13 cellular contexts compared by ENCODE assay signal in the genomic region with DNA sequence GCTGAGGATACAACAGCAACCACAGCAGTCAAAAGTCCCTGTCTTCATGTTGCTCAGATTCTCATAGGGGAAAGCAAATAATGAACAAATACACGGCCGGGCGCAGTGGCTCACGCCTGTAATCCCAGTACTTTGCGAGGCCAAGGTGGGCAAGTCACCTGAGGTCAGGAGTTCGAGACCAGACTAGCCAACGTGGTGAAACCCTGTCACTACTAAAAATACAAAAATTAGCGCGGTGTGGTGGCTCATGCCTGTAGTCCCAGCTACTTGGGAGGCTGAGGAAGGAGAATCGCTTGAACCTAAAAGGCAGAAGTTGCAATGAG. TPM values are rescaled to one million over a fixed set of nuclear protein-coding genes. Genes with fewer than 3 reads are reported as not detected.
DNase-seq lines count a peak whose midpoint lies in the region; ATAC-seq and TF ChIP-seq lines count a peak whose summit lies in the region.
"Not testable (repeated sequence)": the region's sequence is repeated elsewhere in the genome, so short reads cannot be mapped to it uniquely, and the experiment has no call there.
"Had no signal": no experiment of that assay in that cellular context is flagged by ENCODE, and none has a peak within 500 bp of the region (broad histone marks: within the 10 kb centered on the region; RNA-seq: fewer than 3 reads in every experiment).

No MANE protein-coding gene starts in this region.

- not testable (repeated sequence) for H3K27me3 ChIP-seq in AG04450 (ENCODE audit: control insufficient read depth, insufficient read depth, low read length); ectodermal cell (ENCODE audit: control insufficient read depth, insufficient read depth, low read length, poor library complexity, severe bottlenecking); iPS-20b (ENCODE audit: insufficient read depth, low read length); neuron (ENCODE audit: insufficient read depth, low read length)

- not testable (repeated sequence) for H3K36me3 Mint-ChIP-seq in HFFc6 (ENCODE audit: low read depth); activated T-helper 17 cell treated with anti-CD3 and anti-CD28 coated beads, Interleukin-2, amount 50 U/mL, for 72 hours (ENCODE audit: low read depth)

- H3K9me3 Mint-ChIP-seq in HFFc6; activated T-helper 17 cell treated with anti-CD3 and anti-CD28 coated beads, Interleukin-2, amount 50 U/mL, for 72 hours; stimulated activated naive CD8-positive, alpha-beta T cell treated with anti-CD3 and anti-CD28 coated beads, Interleukin-15, amount 100 ng/mL, for 72 hours: not testable (repeated sequence)

- not testable (repeated sequence) for H3K27ac ChIP-seq in AG04450 (ENCODE audit: low read depth, low read length); SK-N-MC; ectodermal cell (ENCODE audit: insufficient read depth, low read depth, low read length, poor library complexity, severe bottlenecking); iPS-20b (ENCODE audit: low read length)

- not testable (repeated sequence) for TF ChIP-seq CTCF in AG04450 (IDR thresholded peaks at IDR 0.05; ENCODE audit: low read depth, low read length); HFFc6 (IDR thresholded peaks at IDR 0.05)

- not testable (repeated sequence) for H3K9me3 ChIP-seq in AG04450 (ENCODE audit: control insufficient read depth, insufficient read depth, low read length); SK-N-MC (ENCODE audit: low read depth, low read length); ectodermal cell (ENCODE audit: control insufficient read depth, low read length); iPS-20b (ENCODE audit: insufficient read depth, low read depth, low read length); neuron (ENCODE audit: low read length)

- not testable (repeated sequence) for H3K36me3 ChIP-seq in SK-N-MC (ENCODE audit: insufficient read depth, low read length); ectodermal cell (ENCODE audit: control insufficient read depth, insufficient read depth, low read length); iPS-20b (ENCODE audit: insufficient read depth, low read depth, low read length); neuron (ENCODE audit: insufficient read depth, low read length)

- 60 to 63% methylated on average over 9 to 10 of the region's 10 CpGs for WGBS in ectodermal cell, 2 experiments

- peak overlapping the region; percentile 77 for H3K4me3 Mint-ChIP-seq in HFFc6
- peak overlapping the region; percentile 87 for H3K4me3 Mint-ChIP-seq in activated T-helper 17 cell treated with anti-CD3 and anti-CD28 coated beads, Interleukin-2, amount 50 U/mL, for 72 hours
- H3K4me3 Mint-ChIP-seq in stimulated activated naive CD8-positive, alpha-beta T cell treated with anti-CD3 and anti-CD28 coated beads, Interleukin-15, amount 100 ng/mL, for 72 hours = peak overlapping the region; percentile 74 to 82

- POLR2A ChIA-PET in AG04450 (lab: Yijun Ruan, JAX) = not testable (repeated sequence)

- peak overlapping the region; percentile 42; the same call in 1 of the 2 replicates for H3K27ac Mint-ChIP-seq in HFFc6
- peak overlapping the region; percentile 86 for H3K27ac Mint-ChIP-seq in activated T-helper 17 cell treated with anti-CD3 and anti-CD28 coated beads, Interleukin-2, amount 50 U/mL, for 72 hours
- H3K27ac Mint-ChIP-seq in stimulated activated naive CD8-positive, alpha-beta T cell treated with anti-CD3 and anti-CD28 coated beads, Interleukin-15, amount 100 ng/mL, for 72 hours = peak overlapping the region; percentile 78 to 86

- not testable (repeated sequence) for H3K4me1 Mint-ChIP-seq in HFFc6 (ENCODE audit: low read depth); activated T-helper 17 cell treated with anti-CD3 and anti-CD28 coated beads, Interleukin-2, amount 50 U/mL, for 72 hours
- H3K4me1 Mint-ChIP-seq in stimulated activated naive CD8-positive, alpha-beta T cell treated with anti-CD3 and anti-CD28 coated beads, Interleukin-15, amount 100 ng/mL, for 72 hours = peaks cover 14% of the 10 kb centered on the region

- H3K4me3 ChIP-seq in AG04450 (ENCODE audit: low read depth, low read length) (peak overlapping the region; percentile 21; the same call in 1 of the 2 replicates), SK-N-MC (peak overlapping the region; percentile 60), ectodermal cell (ENCODE audit: insufficient read depth, low read depth, low read length) (peak overlapping the region; percentile 47), iPS-20b (ENCODE audit: low read length) (peak overlapping the region; percentile 58; the same call in 1 of the 2 replicates), neuron (ENCODE audit: low read length) (peak overlapping the region; percentile 35)

- H3K27me3 Mint-ChIP-seq in HFFc6 (ENCODE audit: insufficient read depth); activated T-helper 17 cell treated with anti-CD3 and anti-CD28 coated beads, Interleukin-2, amount 50 U/mL, for 72 hours; stimulated activated naive CD8-positive, alpha-beta T cell treated with anti-CD3 and anti-CD28 coated beads, Interleukin-15, amount 100 ng/mL, for 72 hours: not testable (repeated sequence)

- ATAC-seq in activated T-helper 17 cell treated with anti-CD3 and anti-CD28 coated beads, Interleukin-2, amount 50 U/mL, for 72 hours (replicated peaks); stimulated activated naive CD8-positive, alpha-beta T cell treated with anti-CD3 and anti-CD28 coated beads, Interleukin-15, amount 100 ng/mL, for 72 hours: not testable (repeated sequence)

- H2AFZ ChIP-seq in neuron (ENCODE audit: low read depth, low read length) = peak overlapping the region; percentile 46

- CTCF ChIA-PET in AG04450 (lab: Charles Lee) = not testable (repeated sequence)

- DNase-seq in AG04450 (ENCODE audit: low read depth, low spot score); HFFc6; SK-N-MC (ENCODE audit: low read depth, low spot score); stimulated activated naive CD8-positive, alpha-beta T cell treated with anti-CD3 and anti-CD28 coated beads, Interleukin-15, amount 100 ng/mL, for 72 hours: not testable (repeated sequence)

- not testable (repeated sequence) for H3K9ac ChIP-seq in SK-N-MC (ENCODE audit: insufficient read length); iPS-20b (ENCODE audit: low read depth, low read length)

- H3K4me1 ChIP-seq in ectodermal cell (ENCODE audit: control insufficient read depth, insufficient read depth, low read length); iPS-20b (ENCODE audit: insufficient read depth, low read length); neuron (ENCODE audit: insufficient read depth, low read length): not testable (repeated sequence)

RNA-seq across cellular contexts. Expression of a gene that starts 4.2 kb away (rescaled TPM):
- polyA plus RNA-seq in AG04450 (2011; rRNA removed) = not detected in 2 replicates
- not detected in 2 replicates for polyA minus RNA-seq in AG04450 (2011; rRNA and poly(A)+ RNA removed)
- not detected for total RNA-seq in HFFc6 (2021; fragmentation: NEBNext Ultra II Directional; extraction: Animal tissue kit (Norgen Biotek cat#: 25700))
- under 1 TPM in 1 of 2 donors, not detected in 1; 0.11 TPM for total RNA-seq in activated T-helper 17 cell treated with anti-CD3 and anti-CD28 coated beads, Interleukin-2, amount 50 U/mL, for 72 hours
- polyA plus RNA-seq in ectodermal cell (2013, experiment 1 of 4) = not detected
- 0.14 TPM for polyA plus RNA-seq in ectodermal cell (2013, experiment 2 of 4)
- not detected for polyA plus RNA-seq in ectodermal cell (2013, experiment 3 of 4)
- polyA plus RNA-seq in ectodermal cell (2013, experiment 4 of 4) = not detected
- total RNA-seq: bronchial epithelial cell, fibroblast of lung, LHCN-M2, Right ventricle myocardium inferior had no signal
- polyA plus RNA-seq: A549, fibroblast of lung had no signal

RNA-seq across cellular contexts. Expression of a gene that starts 20.9 kb away (rescaled TPM):
- polyA plus RNA-seq in AG04450 (2011; rRNA removed) = 49.7 and 65.7 TPM in 2 replicates
- 55.7 and 84.1 TPM in 2 replicates for polyA minus RNA-seq in AG04450 (2011; rRNA and poly(A)+ RNA removed)
- 10 to 100 TPM; 63.4 to 85.2 (median 81.6) TPM for total RNA-seq in HFFc6 (2021; fragmentation: NEBNext Ultra II Directional; extraction: Animal tissue kit (Norgen Biotek cat#: 25700))
- 100 to 1,000 TPM; 120 to 228 TPM for total RNA-seq in activated T-helper 17 cell treated with anti-CD3 and anti-CD28 coated beads, Interleukin-2, amount 50 U/mL, for 72 hours
- polyA plus RNA-seq in ectodermal cell (2013, experiment 1 of 4) = 136 TPM
- 120 TPM for polyA plus RNA-seq in ectodermal cell (2013, experiment 2 of 4)
- 116 TPM for polyA plus RNA-seq in ectodermal cell (2013, experiment 3 of 4)
- 129 TPM for polyA plus RNA-seq in ectodermal cell (2013, experiment 4 of 4)

RNA-seq across cellular contexts. Expression of a gene that starts 35.8 kb away (rescaled TPM):
- polyA plus RNA-seq in AG04450 (2011; rRNA removed) = 33.7 and 48.3 TPM in 2 replicates
- 5.0 and 5.3 TPM in 2 replicates for polyA minus RNA-seq in AG04450 (2011; rRNA and poly(A)+ RNA removed)
- total RNA-seq in HFFc6 (2021; fragmentation: NEBNext Ultra II Directional; extraction: Animal tissue kit (Norgen Biotek cat#: 25700)) = 10 to 100 TPM; 30.7 to 44.1 (median 34.4) TPM
- total RNA-seq in activated T-helper 17 cell treated with anti-CD3 and anti-CD28 coated beads, Interleukin-2, amount 50 U/mL, for 72 hours = 10 to 100 TPM; 39.1 to 46.1 TPM
- polyA plus RNA-seq in ectodermal cell (2013, experiment 1 of 4) = 54.7 TPM
- 63.1 TPM for polyA plus RNA-seq in ectodermal cell (2013, experiment 2 of 4)
- 53.5 TPM for polyA plus RNA-seq in ectodermal cell (2013, experiment 3 of 4)
- 63.8 TPM for polyA plus RNA-seq in ectodermal cell (2013, experiment 4 of 4)
